ENCODE assay signal across 31 cellular contexts in the genomic region with DNA sequence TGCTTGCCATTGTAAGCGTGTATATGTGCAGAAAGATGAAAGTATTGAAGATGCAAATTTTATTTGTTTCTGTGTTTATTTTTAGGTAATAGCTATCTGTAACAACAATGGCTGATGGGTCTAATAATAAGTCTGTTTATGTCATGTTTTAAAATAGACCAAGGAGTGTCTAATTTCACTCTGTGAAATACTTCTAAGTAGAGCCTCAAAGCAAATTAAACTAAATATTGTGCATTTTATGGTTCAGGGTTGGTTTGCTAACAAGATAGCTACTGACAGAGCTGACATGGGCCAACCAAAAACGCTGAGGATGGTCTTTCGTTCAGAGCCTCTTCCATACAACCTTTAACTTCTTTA.
"Had no signal": no experiment of that assay in that cellular context is flagged by ENCODE, and none has a peak within 500 bp of the region (broad histone marks: within the 10 kb centered on the region; RNA-seq: fewer than 3 reads in every experiment).

No MANE protein-coding gene starts in this region.

- H2AFZ ChIP-seq: parathyroid adenoma had no signal

- H3K27ac ChIP-seq: cardiac muscle cell, coronary artery, left ventricle myocardium inferior, parathyroid adenoma, thyroid gland, upper lobe of left lung, vagina had no signal

- H3K9me3 Mint-ChIP-seq: activated CD8-positive, alpha-beta T cell treated with anti-CD3 and anti-CD28 coated beads for 36 hours; activated naive CD4-positive, alpha-beta T cell treated with anti-CD3 and anti-CD28 coated beads, Interleukin-2, amount 50 U/mL, for 24 hours; stimulated activated naive CD8-positive, alpha-beta T cell treated with anti-CD3 and anti-CD28 coated beads, Interleukin-15, amount 100 ng/mL, for 72 hours had no signal

- H3K9ac ChIP-seq: parathyroid adenoma had no signal

- H3K79me2 ChIP-seq: parathyroid adenoma had no signal

- H3K27me3 Mint-ChIP-seq: activated CD8-positive, alpha-beta T cell treated with anti-CD3 and anti-CD28 coated beads for 36 hours; activated naive CD4-positive, alpha-beta T cell treated with anti-CD3 and anti-CD28 coated beads, Interleukin-2, amount 50 U/mL, for 24 hours; activated naive CD8-positive, alpha-beta T cell treated with anti-CD3 and anti-CD28 coated beads, Interleukin-2, amount 50 U/mL, for 24 hours; activated T-helper 17 cell treated with anti-CD3 and anti-CD28 coated beads, Interleukin-2, amount 50 U/mL, for 72 hours; brain; naive B cell; stimulated activated naive CD8-positive, alpha-beta T cell treated with anti-CD3 and anti-CD28 coated beads, Interleukin-15, amount 100 ng/mL, for 72 hours had no signal

- H3K9me3 ChIP-seq: left ventricle myocardium inferior, mucosa of descending colon, thyroid gland, upper lobe of left lung, vagina had no signal

- DNase-seq: activated CD4-positive, alpha-beta T cell treated with anti-CD3 and anti-CD28 coated beads, Interleukin-2, amount 50 U/mL, for 1 hour; activated CD4-positive, CD25-positive, alpha-beta regulatory T cell treated with anti-CD3 and anti-CD28 coated beads, Interleukin-2, amount 50 U/mL, for 72 hours; activated CD8-positive, alpha-beta T cell treated with anti-CD3 and anti-CD28 coated beads for 36 hours; activated gamma-delta T cell treated with Interleukin-2 at 50 U/mL for 16 hours; activated naive CD8-positive, alpha-beta T cell treated with anti-CD3 and anti-CD28 coated beads, Interleukin-2, amount 50 U/mL, for 24 hours; activated T-cell treated with anti-CD3 and anti-CD28 coated beads, Interleukin-2, amount 50 U/mL, for 4 hours; cerebellar nuclear complex; endodermal cell; foreskin melanocyte; glutamatergic neuron; left ventricle myocardium inferior; mucosa of descending colon; naive B cell; nucleus accumbens; right cardiac atrium; small intestine; stimulated activated CD4-positive, alpha-beta T cell treated with anti-CD3 and anti-CD28 coated beads, Interleukin-4, amount 100 ng/mL, for 24 hours; stimulated activated naive CD8-positive, alpha-beta T cell treated with anti-CD3 and anti-CD28 coated beads, Interleukin-15, amount 100 ng/mL, for 72 hours; T-helper 2 cell; thyroid gland; upper lobe of left lung had no signal

- ATAC-seq: activated CD8-positive, alpha-beta T cell treated with anti-CD3 and anti-CD28 coated beads for 36 hours; activated naive CD8-positive, alpha-beta T cell treated with anti-CD3 and anti-CD28 coated beads, Interleukin-2, amount 50 U/mL, for 24 hours; activated T-cell treated with anti-CD3 and anti-CD28 coated beads, Interleukin-2, amount 50 U/mL, for 4 hours; activated T-helper 17 cell treated with anti-CD3 and anti-CD28 coated beads, Interleukin-2, amount 50 U/mL, for 72 hours; esophagus mucosa; mucosa of descending colon; stimulated activated effector memory CD8-positive, alpha-beta T cell treated with anti-CD3 and anti-CD28 coated beads, Interleukin-12 subunit alpha, Interleukin-12 subunit beta, amount 100 ng/mL, for 72 hours; stimulated activated naive CD8-positive, alpha-beta T cell treated with anti-CD3 and anti-CD28 coated beads, Interleukin-15, amount 100 ng/mL, for 72 hours had no signal

- H3K27me3 ChIP-seq: cardiac muscle cell, thyroid gland, upper lobe of left lung, vagina had no signal

- H3K4me3 Mint-ChIP-seq: activated CD8-positive, alpha-beta T cell treated with anti-CD3 and anti-CD28 coated beads for 36 hours; activated naive CD4-positive, alpha-beta T cell treated with anti-CD3 and anti-CD28 coated beads, Interleukin-2, amount 50 U/mL, for 24 hours; activated naive CD8-positive, alpha-beta T cell treated with anti-CD3 and anti-CD28 coated beads, Interleukin-2, amount 50 U/mL, for 24 hours; activated T-cell treated with anti-CD3 and anti-CD28 coated beads, Interleukin-2, amount 50 U/mL, for 4 hours; activated T-helper 17 cell treated with anti-CD3 and anti-CD28 coated beads, Interleukin-2, amount 50 U/mL, for 72 hours; brain; endodermal cell; naive B cell; neural crest cell; stimulated activated effector memory CD8-positive, alpha-beta T cell treated with anti-CD3 and anti-CD28 coated beads, Interleukin-12 subunit alpha, Interleukin-12 subunit beta, amount 100 ng/mL, for 72 hours; stimulated activated naive CD8-positive, alpha-beta T cell treated with anti-CD3 and anti-CD28 coated beads, Interleukin-15, amount 100 ng/mL, for 72 hours had no signal

- H3K27ac Mint-ChIP-seq: activated CD8-positive, alpha-beta T cell treated with anti-CD3 and anti-CD28 coated beads for 36 hours; activated naive CD4-positive, alpha-beta T cell treated with anti-CD3 and anti-CD28 coated beads, Interleukin-2, amount 50 U/mL, for 24 hours; activated naive CD8-positive, alpha-beta T cell treated with anti-CD3 and anti-CD28 coated beads, Interleukin-2, amount 50 U/mL, for 24 hours; activated T-helper 17 cell treated with anti-CD3 and anti-CD28 coated beads, Interleukin-2, amount 50 U/mL, for 72 hours; endodermal cell; naive B cell; stimulated activated effector memory CD8-positive, alpha-beta T cell treated with anti-CD3 and anti-CD28 coated beads, Interleukin-12 subunit alpha, Interleukin-12 subunit beta, amount 100 ng/mL, for 72 hours; stimulated activated naive CD8-positive, alpha-beta T cell treated with anti-CD3 and anti-CD28 coated beads, Interleukin-15, amount 100 ng/mL, for 72 hours had no signal

- H3K4me1 Mint-ChIP-seq: activated naive CD4-positive, alpha-beta T cell treated with anti-CD3 and anti-CD28 coated beads, Interleukin-2, amount 50 U/mL, for 24 hours; activated naive CD8-positive, alpha-beta T cell treated with anti-CD3 and anti-CD28 coated beads, Interleukin-2, amount 50 U/mL, for 24 hours; activated T-helper 17 cell treated with anti-CD3 and anti-CD28 coated beads, Interleukin-2, amount 50 U/mL, for 72 hours; naive B cell; neural crest cell; stimulated activated effector memory CD8-positive, alpha-beta T cell treated with anti-CD3 and anti-CD28 coated beads, Interleukin-12 subunit alpha, Interleukin-12 subunit beta, amount 100 ng/mL, for 72 hours; stimulated activated naive CD8-positive, alpha-beta T cell treated with anti-CD3 and anti-CD28 coated beads, Interleukin-15, amount 100 ng/mL, for 72 hours had no signal

- H3K36me3 Mint-ChIP-seq: activated naive CD4-positive, alpha-beta T cell treated with anti-CD3 and anti-CD28 coated beads, Interleukin-2, amount 50 U/mL, for 24 hours; brain; naive B cell; stimulated activated effector memory CD8-positive, alpha-beta T cell treated with anti-CD3 and anti-CD28 coated beads, Interleukin-12 subunit alpha, Interleukin-12 subunit beta, amount 100 ng/mL, for 72 hours had no signal

- H3K4me3 ChIP-seq: cardiac muscle cell, coronary artery, left ventricle myocardium inferior, mucosa of descending colon, thyroid gland, upper lobe of left lung, vagina had no signal

- H3K36me3 ChIP-seq: cardiac muscle cell, left ventricle myocardium inferior, thyroid gland, upper lobe of left lung, vagina had no signal

- H3K4me1 ChIP-seq: left ventricle myocardium inferior, parathyroid adenoma, thyroid gland, upper lobe of left lung, vagina had no signal
